In the genomic region with DNA sequence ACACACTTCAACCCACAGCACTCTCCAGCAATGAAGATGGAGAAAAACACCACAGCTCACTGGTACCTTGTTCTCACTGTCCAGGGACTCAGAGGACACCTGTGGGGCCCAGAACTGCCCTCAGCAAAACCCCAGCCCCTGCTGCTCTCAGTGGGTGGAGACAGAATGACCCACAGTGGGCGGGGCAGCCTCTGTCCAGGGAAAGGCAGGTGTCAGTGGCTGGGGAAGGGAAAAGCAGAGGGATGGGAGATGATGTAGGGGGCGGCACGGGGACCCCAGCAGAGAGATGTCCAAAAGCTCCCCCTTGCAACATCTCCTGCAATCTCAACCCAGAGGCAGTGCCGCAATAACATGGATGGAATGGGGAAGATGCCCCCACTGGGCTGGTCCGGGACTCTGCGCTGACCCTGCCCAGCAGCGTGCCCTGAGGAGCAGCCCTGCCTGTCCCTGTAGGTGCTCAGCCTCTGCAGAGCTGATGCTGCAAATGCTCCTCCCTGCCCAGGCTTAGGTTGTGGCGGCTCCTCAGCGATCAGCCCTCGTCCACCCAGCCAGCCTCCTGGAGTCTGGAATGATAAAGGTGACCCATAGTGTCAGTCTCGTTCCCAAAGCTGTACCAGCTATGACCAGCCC, we compare ENCODE assay signal across 16 cellular contexts.
A peak's percentile ranks its signal among the peaks of the same experiment; 100 is the strongest.
DNase-seq lines count a peak whose midpoint lies in the region; ATAC-seq, FAIRE-seq and TF ChIP-seq lines count a peak whose summit lies in the region.
"Had no signal": no experiment of that assay in that cellular context is flagged by ENCODE, and none has a peak within 500 bp of the region (broad histone marks: within the 10 kb centered on the region; RNA-seq: fewer than 3 reads in every experiment).

No MANE protein-coding gene starts in this region.

- no peak overlapping the region for H3K4me3 Mint-ChIP-seq in WTC11
- H3K4me3 Mint-ChIP-seq: CD4-positive, CD25-positive, alpha-beta regulatory T cell had no signal

- no peak for TF ChIP-seq EP300 in HepG2 (IDR thresholded peaks at IDR 0.05; ENCODE audit: low read depth in 2 of 2, low read length in 2 of 2)
- no peak for TF ChIP-seq EP300 in HepG2 (CRISPR knock-in tag; IDR thresholded peaks at IDR 0.05; ENCODE audit: borderline replicate concordance)

- H3K79me2 ChIP-seq in HepG2 (ENCODE audit: insufficient read depth, low read length), result no peaks in the 10 kb centered on the region

- peak overlapping the region; percentile 72 for H4K8ac ChIP-seq in neuronal stem cell (ENCODE audit: low read depth, low read length)

- H3K4me1 ChIP-seq in right lobe of liver (no peaks in the 10 kb centered on the region), HepG2 (ENCODE audit: insufficient read depth, low read length) (no peaks in the 10 kb centered on the region), neuronal stem cell (ENCODE audit: control insufficient read depth in 2 of 2, insufficient read depth in 1 of 2, low read depth in 1 of 2, low read length in 2 of 2) (peaks cover 12 to 21% of the 10 kb centered on the region in 2 donors), aorta (ENCODE audit: control insufficient read depth in 1 of 2, insufficient read depth in 2 of 2, low read length in 2 of 2) (no peaks in the 10 kb centered on the region)
- H3K4me1 ChIP-seq: HAP-1 had no signal

- BruUV-seq in HepG2 (replicated peaks; lab: Mats Ljungman, UMichigan), result no TSS peak

- no peak overlapping the region for H4K91ac ChIP-seq in neuronal stem cell (ENCODE audit: low read depth, low read length, poor library complexity)

- TF ChIP-seq POLR2A in right lobe of liver (IDR thresholded peaks at IDR 0.05) (no peak), HepG2 (IDR thresholded peaks at IDR 0.05; ENCODE audit: insufficient read depth in 1 of 2, low read depth in 2 of 2, low read length in 2 of 2) (no peak)

- no peak overlapping the region for H2AFZ ChIP-seq in HepG2 (ENCODE audit: low read length)
- H2AFZ ChIP-seq in neuronal stem cell (ENCODE audit: low read length), result no peak overlapping the region

- no peaks in the 10 kb centered on the region for H3K9me3 ChIP-seq in right lobe of liver
- H3K9me3 ChIP-seq in HepG2 (ENCODE audit: low read length), result no peaks in the 10 kb centered on the region
- H3K9me3 ChIP-seq in neuronal stem cell (replicated peaks in 1 of 2; ENCODE audit: control insufficient read depth in 2 of 2, insufficient read depth in 1 of 2, low read depth in 1 of 2, low read length in 2 of 2), result no peaks in the 10 kb centered on the region
- no peaks in the 10 kb centered on the region for H3K9me3 ChIP-seq in aorta (ENCODE audit: control insufficient read depth, low read length)
- no peaks in the 10 kb centered on the region for H3K9me3 ChIP-seq in MG63
- H3K9me3 ChIP-seq: HAP-1 had no signal

- H3K23ac ChIP-seq in neuronal stem cell (ENCODE audit: low read depth, low read length, poor library complexity), result peak overlapping the region; percentile 67

- H3K4me1 Mint-ChIP-seq in WTC11, result peaks cover 30% of the 10 kb centered on the region
- H3K4me1 Mint-ChIP-seq: CD4-positive, CD25-positive, alpha-beta regulatory T cell had no signal

- H3K9ac ChIP-seq in HepG2 (ENCODE audit: insufficient read depth, low read depth, low read length), result no peak overlapping the region
- H3K9ac ChIP-seq in neuronal stem cell (ENCODE audit: low read depth, low read length, poor library complexity), result peak overlapping the region; percentile 30

- no peaks in the 10 kb centered on the region for H3K36me3 Mint-ChIP-seq in WTC11
- H3K36me3 Mint-ChIP-seq: CD4-positive, CD25-positive, alpha-beta regulatory T cell had no signal

- CTCF ChIA-PET in HepG2 (lab: Yijun Ruan, JAX; ENCODE audit: low intra/inter-chr PET ratio, low total read pairs), result no interaction called here
- CTCF ChIA-PET in WTC11 (lab: Charles Lee), result no interaction called here

- no peaks in the 10 kb centered on the region for H3K9me3 Mint-ChIP-seq in WTC11
- H3K9me3 Mint-ChIP-seq: CD4-positive, CD25-positive, alpha-beta regulatory T cell had no signal

- H3K14ac ChIP-seq in neuronal stem cell (ENCODE audit: low read length), result no peak overlapping the region

- peak overlapping the region; percentile 54 for H2BK5ac ChIP-seq in neuronal stem cell (ENCODE audit: low read length)

- no peak overlapping the region for H3K4me3 ChIP-seq in right lobe of liver
- no peak overlapping the region for H3K4me3 ChIP-seq in HepG2 (replicated peaks in 1 of 3; ENCODE audit: insufficient read depth in 1 of 3, low read depth in 2 of 3, low read length in 3 of 3)
- H3K4me3 ChIP-seq in neuronal stem cell (ENCODE audit: low read length in 2 of 2), result no peak overlapping the region
- H3K4me3 ChIP-seq in aorta (ENCODE audit: low read length in 2 of 2), result no peak overlapping the region
- H3K4me3 ChIP-seq in MG63, result no peak overlapping the region
- no peak overlapping the region for H3K4me3 ChIP-seq in foreskin fibroblast (ENCODE audit: low read depth in 1 of 2, low read length in 2 of 2)
- H3K4me3 ChIP-seq: HAP-1 had no signal

- H3K27me3 Mint-ChIP-seq in WTC11 (ENCODE audit: low read depth), result no peaks in the 10 kb centered on the region
- H3K27me3 Mint-ChIP-seq: CD4-positive, CD25-positive, alpha-beta regulatory T cell had no signal

- H3K27ac ChIP-seq in right lobe of liver (no peak overlapping the region), HepG2 (ENCODE audit: extremely low read length, insufficient read depth, low read length) (no peak overlapping the region), neuronal stem cell (replicated peaks; ENCODE audit: low read length) (no peak overlapping the region), aorta (ENCODE audit: low read depth in 1 of 2, low read length in 2 of 2) (no peak overlapping the region)

- no peak overlapping the region for H2BK120ac ChIP-seq in neuronal stem cell (ENCODE audit: low read depth, low read length)

- no peak for ATAC-seq in right lobe of liver
- ATAC-seq in HepG2, result no peak
- no peak for ATAC-seq in WTC11
- ATAC-seq in aorta (ENCODE audit: low FRiP score), result no peak
- no peak for ATAC-seq in HG02973 (IDR thresholded peaks at IDR 0.05; ENCODE audit: unreplicated experiment)

- WGBS in right lobe of liver (ENCODE audit: insufficient coverage, low coverage, low lambda C conversion rate, missing lambda C conversion rate), result 94% methylated on average over 3 of the region's 11 CpGs
- 95% methylated on average over 8 of the region's 11 CpGs for WGBS in HepG2 (ENCODE audit: low lambda C conversion rate)
- no CpG with 5 or more reads among the region's 11 CpGs for WGBS in neuronal stem cell (ENCODE audit: extremely low coverage in 2 of 2, insufficient read length in 2 of 2, insufficient replicate concordance in 1 of 2), 2 donors
- 98% methylated on average over 8 to 11 of the region's 11 CpGs for WGBS in aorta, 2 donors

- POLR2A ChIA-PET in HepG2 (lab: Yijun Ruan, JAX) (no interaction called here), WTC11 (lab: Charles Lee) (no interaction called here)

- intact Hi-C loops in right lobe of liver (cut with DNase I) (no loop called here), HepG2 (cut with micrococcal nuclease; ENCODE audit: unreplicated experiment) (no loop called here), aorta (cut with DNase I) (no loop called here)

- FAIRE-seq in HepG2 (lab: Jason Lieb, UNC), result no peak

- no peak overlapping the region for H2BK15ac ChIP-seq in neuronal stem cell (ENCODE audit: low read length)

- H3K79me1 ChIP-seq in neuronal stem cell (ENCODE audit: low read depth, low read length), result peaks cover 3% of the 10 kb centered on the region

- H3K18ac ChIP-seq in neuronal stem cell (ENCODE audit: low read length), result peak overlapping the region; percentile 44

- H3K4me2 ChIP-seq in HepG2 (ENCODE audit: low read depth, low read length) (no peak overlapping the region), neuronal stem cell (ENCODE audit: insufficient read depth, low read length, poor library complexity, severe bottlenecking) (no peak overlapping the region)

- H3K27ac Mint-ChIP-seq in WTC11, result peak overlapping the region; percentile 62; the same call in 1 of the 2 replicates
- H3K27ac Mint-ChIP-seq: CD4-positive, CD25-positive, alpha-beta regulatory T cell had no signal

- no peak for TF ChIP-seq RAD21 in HepG2 (CRISPR knock-in tag; IDR thresholded peaks at IDR 0.05)

- H3K4ac ChIP-seq in neuronal stem cell (ENCODE audit: low read length), result no peak overlapping the region

- in situ Hi-C loops in HepG2 (cut with HindIII; ENCODE audit: extremely low pct_ligation_motif_present, low pct_unique_long_range_greater_than_20kb), result no loop called here

- peak; percentile 8 to 38 (median 35) for DNase-seq in right lobe of liver
- no peak for DNase-seq in HepG2 (ENCODE audit: low spot score)
- DNase-seq in WTC11 (ENCODE audit: low spot score), result peak; percentile 5
- DNase-seq in neuronal stem cell (ENCODE audit: low spot score), result no peak
- DNase-seq in aorta, result peak; percentile 34 to 44
- no peak for DNase-seq in MG63
- DNase-seq in foreskin fibroblast, result no peak
- DNase-seq: CD4-positive, CD25-positive, alpha-beta regulatory T cell; COR-L47; DND-41; NCI-H1105; NCI-H187; NCI-H2107; NCI-H774 had no signal

- no peaks in the 10 kb centered on the region for H4K20me1 ChIP-seq in HepG2 (ENCODE audit: insufficient read depth, low read length)

- H3K36me3 ChIP-seq in right lobe of liver (no peaks in the 10 kb centered on the region), HepG2 (replicated peaks in 1 of 2; ENCODE audit: control insufficient read depth in 1 of 2, insufficient read depth in 2 of 2, low read length in 2 of 2) (no peaks in the 10 kb centered on the region; a peak in 1 of 5 replicates), neuronal stem cell (replicated peaks in 1 of 2; ENCODE audit: control insufficient read depth in 2 of 2, insufficient read depth in 2 of 2, low read length in 2 of 2) (no peaks in the 10 kb centered on the region), aorta (ENCODE audit: control insufficient read depth in 1 of 2, insufficient read depth in 2 of 2, low read length in 1 of 2) (no peaks in the 10 kb centered on the region), MG63 (no peaks in the 10 kb centered on the region)
- H3K36me3 ChIP-seq: HAP-1 had no signal

- H2AK5ac ChIP-seq in neuronal stem cell (ENCODE audit: low read depth, low read length), result peak overlapping the region; percentile 81

- no peak overlapping the region for H2BK12ac ChIP-seq in neuronal stem cell (ENCODE audit: low read length)

- TF ChIP-seq CTCF in right lobe of liver (IDR thresholded peaks at IDR 0.05) (no peak), HepG2 (CRISPR knock-in tag; IDR thresholded peaks at IDR 0.05) (no peak), WTC11 (IDR thresholded peaks at IDR 0.05) (no peak), foreskin fibroblast (IDR thresholded peaks at IDR 0.05; ENCODE audit: low read depth, low read length) (no peak)

- H3K27me3 ChIP-seq in right lobe of liver (no peaks in the 10 kb centered on the region), HepG2 (ENCODE audit: control insufficient read depth in 1 of 2, insufficient read depth in 2 of 2, low read length in 2 of 2) (no peaks in the 10 kb centered on the region), neuronal stem cell (ENCODE audit: control insufficient read depth in 3 of 3, insufficient read depth in 3 of 3, low read depth in 1 of 3, low read length in 3 of 3) (no peaks in the 10 kb centered on the region), aorta (ENCODE audit: control insufficient read depth in 1 of 2, insufficient read depth in 2 of 2, low read length in 1 of 2) (no peaks in the 10 kb centered on the region), MG63 (no peaks in the 10 kb centered on the region)

Comparison
In these comparisons a context has a peak if more than half of its experiments do, and no peak if none do; other contexts are left out.
1. DNase-seq: peak in right lobe of liver (3 of 3), WTC11 (single experiment) and aorta (2 of 2); none in HepG2 (single experiment), neuronal stem cell (single experiment), MG63 (single experiment) and foreskin fibroblast (0 of 2).